ENCODE assay signal across 8 cellular contexts in genomic region chr9:121200346-121200745, GRCh38. TPM values are rescaled to one million over a fixed set of nuclear protein-coding genes. Genes with fewer than 3 reads are reported as not detected.
DNase-seq lines count a peak whose midpoint lies in the region; ATAC-seq, FAIRE-seq and TF ChIP-seq lines count a peak whose summit lies in the region.

No MANE protein-coding gene starts in this region.

- H3K27me3 ChIP-seq in heart right ventricle (no peaks in the 10 kb centered on the region), body of pancreas (no peaks in the 10 kb centered on the region), vagina (no peaks in the 10 kb centered on the region)

- H3K9me3 ChIP-seq in heart right ventricle (peaks cover 0 to 3% (median 0%) of the 10 kb centered on the region in 11 donors), body of pancreas (no peaks in the 10 kb centered on the region), mesodermal cell (ENCODE audit: control insufficient read depth, low read length) (no peaks in the 10 kb centered on the region), vagina (no peaks in the 10 kb centered on the region)

- H3K27ac ChIP-seq in heart right ventricle = peak overlapping the region in 6 of 10 donors; percentile 96 to 98 (median 97)
- peak overlapping the region in 3 of 4 donors; percentile 89 to 97 (median 95) for H3K27ac ChIP-seq in body of pancreas
- H3K27ac ChIP-seq in mesodermal cell (ENCODE audit: low read depth, low read length, severe bottlenecking) = no peak overlapping the region
- peak overlapping the region; percentile 97 for H3K27ac ChIP-seq in vagina

- TF ChIP-seq POLR2A in body of pancreas (IDR thresholded peaks at IDR 0.05) (no peak), vagina (IDR thresholded peaks at IDR 0.05) (no peak), H54 (IDR thresholded peaks at IDR 0.05; ENCODE audit: low read depth, low read length) (no peak)

- H3K4me1 ChIP-seq in heart right ventricle (peaks cover 2 to 60% (median 57%) of the 10 kb centered on the region in 9 donors), body of pancreas (peaks cover 48% of the 10 kb centered on the region), mesodermal cell (ENCODE audit: control insufficient read depth, insufficient read depth, low read length, poor library complexity, severe bottlenecking) (peaks cover 12% of the 10 kb centered on the region), vagina (peaks cover 60% of the 10 kb centered on the region)

- DNase-seq in heart right ventricle = no peak
- DNase-seq in Right ventricle myocardium superior = no peak
- DNase-seq in body of pancreas = no peak
- no peak for DNase-seq in vagina (ENCODE audit: extremely low spot score in 2 of 2)
- DNase-seq in GF-D8 (lab: John Stamatoyannopoulos, UW) = no peak
- DNase-seq in NCI-H1694 treated with DMSO at 0.1 percent for 48 hours (lab: John Stamatoyannopoulos, UW) = no peak
- no peak for DNase-seq in H54 (ENCODE audit: insufficient read length, low spot score)

- WGBS in heart right ventricle, 2 donors = 16 to 20% methylated on average over 4 of the region's 4 CpGs
- 4% methylated on average over 4 of the region's 4 CpGs for WGBS in body of pancreas, 2 donors
- 80% methylated on average over 1 of the region's 4 CpGs; no CpG with 5 or more reads in 1 of the 2 experiments for WGBS in mesodermal cell (ENCODE audit: insufficient coverage in 2 of 2), 2 experiments

- TF ChIP-seq CTCF in heart right ventricle (IDR thresholded peaks at IDR 0.05) (no peak), body of pancreas (IDR thresholded peaks at IDR 0.05) (no peak), vagina (IDR thresholded peaks at IDR 0.05) (no peak)

- ATAC-seq in heart right ventricle (no peak), Right ventricle myocardium superior (ENCODE audit: poor library complexity) (no peak), body of pancreas (no peak)

- H3K4me3 ChIP-seq in heart right ventricle = peak overlapping the region; percentile 70 to 99 (median 88)
- peak overlapping the region in 1 of 2 donors; percentile 92 for H3K4me3 ChIP-seq in body of pancreas
- peak overlapping the region; percentile 94 for H3K4me3 ChIP-seq in mesodermal cell (ENCODE audit: extremely low read depth, insufficient read depth, low read length, poor library complexity, severe bottlenecking)
- peak overlapping the region; percentile 81 to 95 for H3K4me3 ChIP-seq in vagina

- no peaks in the 10 kb centered on the region for H3K36me3 ChIP-seq in heart right ventricle
- H3K36me3 ChIP-seq in body of pancreas (replicated peaks in 1 of 2; ENCODE audit: insufficient read depth in 1 of 2, low read depth in 2 of 2) = no peaks in the 10 kb centered on the region
- no peaks in the 10 kb centered on the region for H3K36me3 ChIP-seq in mesodermal cell (ENCODE audit: control insufficient read depth, insufficient read depth, low read length)
- H3K36me3 ChIP-seq in vagina = no peaks in the 10 kb centered on the region

- intact Hi-C loops in heart right ventricle (cut with DNase I) (loop anchor here in 1 of 10 donors (5.0 kb wide), 1 partner anchor 77 kb away; no protein-coding TSS in a partner anchor), Right ventricle myocardium superior (cut with DNase I) (no loop called here), body of pancreas (cut with DNase I) (no loop called here), vagina (cut with DNase I) (no loop called here)

- FAIRE-seq in H54 (lab: Jason Lieb, UNC) = no peak

RNA-seq across cellular contexts. Expression of gene RAB14, which starts 1.3 kb away (rescaled TPM):
- total RNA-seq in heart right ventricle (10 to 100 TPM; 45.4 to 60.7 (median 52.1) TPM), Right ventricle myocardium superior (53.3 TPM), body of pancreas (10 to 100 TPM; 13.5 to 21.8 TPM), vagina (29.0 TPM)
- 10 to 100 TPM; 17.6 to 24.1 TPM for polyA plus RNA-seq in heart right ventricle
- 53.1 TPM for polyA plus RNA-seq in mesodermal cell (2013, experiment 1 of 2)
- 49.7 TPM for polyA plus RNA-seq in mesodermal cell (2013, experiment 2 of 2)
